In genomic region chr4:24266014-24266413, GRCh38 we compare ENCODE assay signal across 29 cellular contexts.
"Had no signal": no experiment of that assay in that cellular context is flagged by ENCODE, and none has a peak within 500 bp of the region (broad histone marks: within the 10 kb centered on the region; RNA-seq: fewer than 3 reads in every experiment).

No MANE protein-coding gene starts in this region.

- H3K9me3 ChIP-seq: ascending aorta, body of pancreas, SJSA1 had no signal

- H3K4me1 Mint-ChIP-seq: activated B cell treated with CpG ODN at 0.5 μM for 24 hours; activated CD4-positive, alpha-beta T cell treated with anti-CD3 and anti-CD28 coated beads, Interleukin-2, amount 10 ng/mL, durations not matched to agents 24 days and 14 days; activated CD8-positive, alpha-beta memory T cell treated with anti-CD3 and anti-CD28 coated beads, Interleukin-2, amount 10 ng/mL, durations not matched to agents 7 days and 5 days; activated naive CD8-positive, alpha-beta T cell treated with anti-CD3 and anti-CD28 coated beads, Interleukin-2, amount 50 U/mL, for 24 hours had no signal

- H3K27ac Mint-ChIP-seq: activated B cell treated with CpG ODN at 0.5 μM for 24 hours; activated CD4-positive, alpha-beta T cell treated with anti-CD3 and anti-CD28 coated beads, Interleukin-2, amount 10 ng/mL, durations not matched to agents 24 days and 14 days; activated CD8-positive, alpha-beta memory T cell treated with anti-CD3 and anti-CD28 coated beads, Interleukin-2, amount 10 ng/mL, durations not matched to agents 7 days and 5 days; activated naive CD4-positive, alpha-beta T cell treated with anti-CD3 and anti-CD28 coated beads, Interleukin-2, amount 50 U/mL, for 72 hours; activated naive CD8-positive, alpha-beta T cell treated with anti-CD3 and anti-CD28 coated beads, Interleukin-2, amount 50 U/mL, for 24 hours; T-helper 1 cell treated with Interleukin-12 subunit alpha and Interleukin-12 subunit beta and Interleukin-4 antibody, amounts not matched to agents 30 μg/mL and 1 μg/mL, for 36 hours had no signal

- H3K36me3 Mint-ChIP-seq: activated CD8-positive, alpha-beta memory T cell treated with anti-CD3 and anti-CD28 coated beads, Interleukin-2, amount 10 ng/mL, durations not matched to agents 7 days and 5 days; activated naive CD4-positive, alpha-beta T cell treated with anti-CD3 and anti-CD28 coated beads, Interleukin-2, amount 50 U/mL, for 72 hours had no signal

- H3K4me3 ChIP-seq: ascending aorta, body of pancreas, SJSA1 had no signal

- H3K36me3 ChIP-seq: ascending aorta, SJSA1 had no signal

- H3K27me3 Mint-ChIP-seq: activated B cell treated with CpG ODN at 0.5 μM for 24 hours; activated CD4-positive, alpha-beta T cell treated with anti-CD3 and anti-CD28 coated beads, Interleukin-2, amount 10 ng/mL, durations not matched to agents 24 days and 14 days; activated CD8-positive, alpha-beta memory T cell treated with anti-CD3 and anti-CD28 coated beads, Interleukin-2, amount 10 ng/mL, durations not matched to agents 7 days and 5 days; activated naive CD8-positive, alpha-beta T cell treated with anti-CD3 and anti-CD28 coated beads, Interleukin-2, amount 50 U/mL, for 24 hours had no signal

- DNase-seq: activated B cell treated with CpG ODN at 0.5 μM for 24 hours; activated CD4-positive, alpha-beta T cell treated with anti-CD3 and anti-CD28 coated beads for 1 hour; activated CD4-positive, alpha-beta T cell treated with anti-CD3 and anti-CD28 coated beads, Interleukin-2, amount 10 ng/mL, durations not matched to agents 24 days and 14 days; activated CD4-positive, alpha-beta T cell treated with anti-CD3 and anti-CD28 coated beads, Interleukin-2, amount 50 U/mL, for 48 hours; activated CD8-positive, alpha-beta memory T cell treated with anti-CD3 and anti-CD28 coated beads, Interleukin-2, amount 10 ng/mL, durations not matched to agents 7 days and 5 days; activated effector memory CD4-positive, alpha-beta T cell treated with anti-CD3 and anti-CD28 coated beads, Interleukin-2, amount 50 U/mL, for 16 hours; activated naive CD4-positive, alpha-beta T cell treated with Interleukin-2 at 50 U/mL for 16 hours; activated naive CD8-positive, alpha-beta T cell treated with anti-CD3 and anti-CD28 coated beads, Interleukin-2, amount 50 U/mL, for 24 hours; activated T-cell treated with anti-CD3 and anti-CD28 coated beads, Interleukin-2, amount 50 U/mL, for 4 hours; amniotic stem cell; body of pancreas; IMR-90; KBM-7; NCI-H1048; NCI-H1417 treated with DMSO at 0.1 percent for 48 hours; NCI-H1694; NCI-H2029; NCI-H345; NCI-H510A; NCI-H526 treated with DMSO at 0.1 percent for 48 hours; PC-3; SHP77; SW 1271; T-helper 9 cell had no signal

- ATAC-seq: activated CD8-positive, alpha-beta memory T cell treated with anti-CD3 and anti-CD28 coated beads, Interleukin-2, amount 10 ng/mL, durations not matched to agents 7 days and 5 days; activated naive CD4-positive, alpha-beta T cell treated with anti-CD3 and anti-CD28 coated beads, Interleukin-2, amount 50 U/mL, for 72 hours; activated naive CD8-positive, alpha-beta T cell treated with anti-CD3 and anti-CD28 coated beads, Interleukin-2, amount 50 U/mL, for 24 hours; activated T-cell treated with anti-CD3 and anti-CD28 coated beads, Interleukin-2, amount 50 U/mL, for 4 hours; body of pancreas; PC-3; SK-N-SH treated with all-trans-retinoic acid at 6 μM for 48 hours had no signal

- H3K4me3 Mint-ChIP-seq: activated B cell treated with CpG ODN at 0.5 μM for 24 hours; activated CD4-positive, alpha-beta T cell treated with anti-CD3 and anti-CD28 coated beads, Interleukin-2, amount 10 ng/mL, durations not matched to agents 24 days and 14 days; activated CD8-positive, alpha-beta memory T cell treated with anti-CD3 and anti-CD28 coated beads, Interleukin-2, amount 10 ng/mL, durations not matched to agents 7 days and 5 days; activated naive CD8-positive, alpha-beta T cell treated with anti-CD3 and anti-CD28 coated beads, Interleukin-2, amount 50 U/mL, for 24 hours; activated T-cell treated with anti-CD3 and anti-CD28 coated beads, Interleukin-2, amount 50 U/mL, for 4 hours; T-helper 1 cell treated with Interleukin-12 subunit alpha and Interleukin-12 subunit beta and Interleukin-4 antibody, amounts not matched to agents 30 μg/mL and 1 μg/mL, for 36 hours had no signal

- H3K27me3 ChIP-seq: ascending aorta, body of pancreas, SJSA1 had no signal

- H3K4me1 ChIP-seq: ascending aorta, body of pancreas, SJSA1 had no signal

- H3K9me3 Mint-ChIP-seq: activated B cell treated with CpG ODN at 0.5 μM for 24 hours; activated CD4-positive, alpha-beta T cell treated with anti-CD3 and anti-CD28 coated beads, Interleukin-2, amount 10 ng/mL, durations not matched to agents 24 days and 14 days; activated naive CD8-positive, alpha-beta T cell treated with anti-CD3 and anti-CD28 coated beads, Interleukin-2, amount 50 U/mL, for 24 hours; activated T-cell treated with anti-CD3 and anti-CD28 coated beads, Interleukin-2, amount 50 U/mL, for 4 hours; T-helper 1 cell treated with Interleukin-12 subunit alpha and Interleukin-12 subunit beta and Interleukin-4 antibody, amounts not matched to agents 30 μg/mL and 1 μg/mL, for 36 hours had no signal

- H3K27ac ChIP-seq: ascending aorta, body of pancreas, SJSA1 had no signal
